10 cellular contexts compared by ENCODE assay signal in the genomic region with DNA sequence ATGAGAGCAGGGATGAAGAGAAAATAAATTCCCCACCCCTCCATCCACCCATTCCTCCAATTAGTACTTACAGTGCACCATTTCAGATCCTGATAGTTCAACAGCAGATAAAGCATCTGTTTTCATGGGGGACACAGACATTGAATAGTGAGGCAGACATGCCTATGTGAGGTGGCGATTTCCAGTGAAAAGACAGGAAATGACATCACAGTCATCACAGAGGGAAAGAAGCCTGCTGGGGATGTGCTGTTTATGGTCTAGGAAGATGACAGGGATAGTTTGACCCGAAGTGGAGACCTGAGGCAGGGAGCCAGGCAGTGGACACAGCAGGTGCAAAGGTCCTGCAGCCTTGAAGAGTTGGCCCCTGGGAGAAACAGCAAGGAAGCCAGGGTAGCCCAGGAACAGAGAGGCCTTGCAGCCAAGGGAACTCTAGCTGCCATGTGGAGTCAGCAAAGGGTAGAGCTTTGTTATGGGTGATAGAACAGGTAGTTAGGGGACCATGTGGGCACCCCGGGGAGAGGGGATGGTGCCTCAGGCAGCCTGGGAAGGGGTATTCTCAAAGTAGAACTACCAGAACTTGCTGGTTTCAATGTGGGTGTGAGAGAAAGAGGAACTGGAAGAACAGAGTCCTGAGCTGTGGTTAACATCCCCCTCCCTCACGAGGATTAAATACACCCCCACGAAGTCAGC.
A peak's percentile ranks its signal among the peaks of the same experiment; 100 is the strongest.
DNase-seq lines count a peak whose midpoint lies in the region; ATAC-seq, FAIRE-seq and TF ChIP-seq lines count a peak whose summit lies in the region.
"Had no signal": no experiment of that assay in that cellular context is flagged by ENCODE, and none has a peak within 500 bp of the region (broad histone marks: within the 10 kb centered on the region; RNA-seq: fewer than 3 reads in every experiment).

No MANE protein-coding gene starts in this region.

- BruUV-seq in K562 (replicated peaks; lab: Mats Ljungman, UMichigan), result no TSS peak

- TF ChIP-seq POLR2A in GM18505 (IDR thresholded peaks at IDR 0.05; ENCODE audit: borderline replicate concordance, extremely low read depth, insufficient read depth, insufficient read length) (no peak), K562 (conservative IDR thresholded peaks at IDR 0.05) (no peak)

- H4K20me1 ChIP-seq in K562 (replicated peaks; ENCODE audit: control insufficient read depth, insufficient read depth, low read length), result peaks cover 15% of the 10 kb centered on the region; the same call in 1 of the 2 replicates

- H3K27me3 ChIP-seq in K562 (ENCODE audit: control insufficient read depth in 2 of 2, insufficient read depth in 2 of 2, low read length in 2 of 2), result peaks cover 5 to 33% of the 10 kb centered on the region in 2 experiments; a peak in 3 of 5 replicates
- no peaks in the 10 kb centered on the region for H3K27me3 ChIP-seq in left ventricle myocardium inferior (ENCODE audit: low read depth)
- H3K27me3 ChIP-seq: SJSA1 had no signal

- intact Hi-C loops in K562 (cut with micrococcal nuclease) (no loop called here), left ventricle myocardium inferior (cut with micrococcal nuclease) (no loop called here)

- in situ Hi-C loops in K562 (cut with MboI), result no loop called here

- POLR2A ChIA-PET in K562 (lab: Yijun Ruan, JAX), result no interaction called here

- no peaks in the 10 kb centered on the region for H3K79me2 ChIP-seq in K562 (ENCODE audit: control insufficient read depth, insufficient read depth, low read length)

- H3K36me3 ChIP-seq in K562 (ENCODE audit: control insufficient read depth, insufficient read depth, low read length), result no peaks in the 10 kb centered on the region
- no peaks in the 10 kb centered on the region for H3K36me3 ChIP-seq in left ventricle myocardium inferior
- H3K36me3 ChIP-seq: SJSA1 had no signal

- no peak overlapping the region for H2AFZ ChIP-seq in K562 (ENCODE audit: low read depth, low read length)

- H3K4me1 ChIP-seq in K562 (replicated peaks in 1 of 2; ENCODE audit: control insufficient read depth in 2 of 2, insufficient read depth in 2 of 2, low read length in 2 of 2) (no peaks in the 10 kb centered on the region), left ventricle myocardium inferior (no peaks in the 10 kb centered on the region)

- no peaks in the 10 kb centered on the region for H3K9me3 ChIP-seq in K562 (replicated peaks; ENCODE audit: control insufficient read depth, insufficient read depth, low read depth, low read length)
- H3K9me3 ChIP-seq in left ventricle myocardium inferior (replicated peaks), result no peaks in the 10 kb centered on the region
- H3K9me3 ChIP-seq: SJSA1 had no signal

- TF ChIP-seq RAD21 in K562 (CRISPR knock-in tag; conservative IDR thresholded peaks at IDR 0.05 in 1 of 2, IDR thresholded peaks at IDR 0.05 in 1 of 2), result no peak

- no peak overlapping the region for H3K9ac ChIP-seq in K562 (ENCODE audit: insufficient read depth in 1 of 2, low read depth in 2 of 2, low read length in 2 of 2)

- H3K27ac ChIP-seq in K562 (ENCODE audit: extremely low read depth, low read depth, low read length), result no peak overlapping the region
- no peak overlapping the region for H3K27ac ChIP-seq in left ventricle myocardium inferior (replicated peaks)
- H3K27ac ChIP-seq: SJSA1 had no signal

- no peak for TF ChIP-seq CTCF in K562 (IDR thresholded peaks at IDR 0.05 in 2 of 3, conservative IDR thresholded peaks at IDR 0.05 in 1 of 3; ENCODE audit: insufficient read depth in 2 of 3, low read depth in 1 of 3, low read length in 3 of 3)
- TF ChIP-seq CTCF in left ventricle myocardium inferior (IDR thresholded peaks at IDR 0.05; ENCODE audit: borderline replicate concordance), result no peak

- CTCF ChIA-PET in K562 (lab: Yijun Ruan, JAX; ENCODE audit: low intra/inter-chr PET ratio), result no interaction called here

- no peak for FAIRE-seq in K562 (lab: Jason Lieb, UNC)
- FAIRE-seq: bronchial epithelial cell had no signal

- no peak for DNase-seq in K562 (ENCODE audit: extremely low read depth in 1 of 4, low spot score in 3 of 4)
- no peak for DNase-seq in cortex of kidney (lab: John Stamatoyannopoulos, UW)
- no peak for DNase-seq in amygdala (lab: John Stamatoyannopoulos, UW)
- DNase-seq in RKO (ENCODE audit: low spot score), result no peak
- DNase-seq in left ventricle myocardium inferior, result no peak

- H3K9me1 ChIP-seq in K562 (ENCODE audit: control insufficient read depth, insufficient read depth, low read length), result no peaks in the 10 kb centered on the region

- 10% methylated on average over 5 of the region's 5 CpGs for WGBS in K562 (ENCODE audit: insufficient coverage, low coverage, missing lambda C conversion rate)

- H3K4me3 ChIP-seq in K562, result no peak overlapping the region
- no peak overlapping the region for H3K4me3 ChIP-seq in left ventricle myocardium inferior
- H3K4me3 ChIP-seq: SJSA1 had no signal

- TF ChIP-seq EP300 in K562 (IDR thresholded peaks at IDR 0.05; ENCODE audit: low read length), result no peak

- H3K4me2 ChIP-seq in K562 (ENCODE audit: insufficient read depth, low read length), result no peak overlapping the region

- ATAC-seq in GM18505 (IDR thresholded peaks at IDR 0.05; ENCODE audit: unreplicated experiment) (peak; percentile 61), GM21367 (IDR thresholded peaks at IDR 0.05; ENCODE audit: unreplicated experiment) (peak; percentile 62), HG03342 (IDR thresholded peaks at IDR 0.05; ENCODE audit: unreplicated experiment) (peak; percentile 63), K562 (no peak)

TF ChIP-seq in K562, 482 proteins besides CTCF, POLR2A, EP300 and RAD21:
- TF ChIP-seq FOXA1 (IDR thresholded peaks at IDR 0.05; ENCODE audit: borderline replicate concordance) (no peak), HMGN3 (IDR thresholded peaks at IDR 0.05; ENCODE audit: borderline replicate concordance, extremely low read depth, insufficient read length, low read depth, low read length) (no peak), IFI16 (CRISPR knock-in tag; IDR thresholded peaks at IDR 0.05) (no peak), NUFIP1 (IDR thresholded peaks at IDR 0.05; ENCODE audit: partially characterized antibody) (no peak), GABPA (tag; conservative IDR thresholded peaks at IDR 0.05; ENCODE audit: low read depth) (peak; percentile 40; the same call in 1 of the 2 replicates), ZNF589 (CRISPR knock-in tag; IDR thresholded peaks at IDR 0.05; ENCODE audit: low read depth) (no peak), SPI1 (IDR thresholded peaks at IDR 0.05; ENCODE audit: borderline replicate concordance, low read depth, low read length) (peak; percentile 74), ZNF174 (CRISPR knock-in tag; IDR thresholded peaks at IDR 0.05) (no peak), ZNF274 (IDR thresholded peaks at IDR 0.05; ENCODE audit: borderline replicate concordance, low read depth, low read length) (no peak)
- TF ChIP-seq, protein P1, sequence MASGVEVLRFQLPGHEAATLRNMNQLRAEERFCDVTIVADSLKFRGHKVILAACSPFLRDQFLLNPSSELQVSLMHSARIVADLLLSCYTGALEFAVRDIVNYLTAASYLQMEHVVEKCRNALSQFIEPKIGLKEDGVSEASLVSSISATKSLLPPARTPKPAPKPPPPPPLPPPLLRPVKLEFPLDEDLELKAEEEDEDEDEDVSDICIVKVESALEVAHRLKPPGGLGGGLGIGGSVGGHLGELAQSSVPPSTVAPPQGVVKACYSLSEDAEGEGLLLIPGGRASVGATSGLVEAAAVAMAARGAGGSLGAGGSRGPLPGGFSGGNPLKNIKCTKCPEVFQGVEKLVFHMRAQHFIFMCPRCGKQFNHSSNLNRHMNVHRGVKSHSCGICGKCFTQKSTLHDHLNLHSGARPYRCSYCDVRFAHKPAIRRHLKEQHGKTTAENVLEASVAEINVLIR (CRISPR knock-in tag; IDR thresholded peaks at IDR 0.05), result 0 out of 2 replicates have a peak, but pooled peaks have one; percentile 19
- TF ChIP-seq, protein P2, sequence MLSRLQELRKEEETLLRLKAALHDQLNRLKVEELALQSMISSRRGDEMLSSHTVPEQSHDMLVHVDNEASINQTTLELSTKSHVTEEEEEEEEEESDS (CRISPR knock-in tag; IDR thresholded peaks at IDR 0.05), result no peak
